In the genomic region with DNA sequence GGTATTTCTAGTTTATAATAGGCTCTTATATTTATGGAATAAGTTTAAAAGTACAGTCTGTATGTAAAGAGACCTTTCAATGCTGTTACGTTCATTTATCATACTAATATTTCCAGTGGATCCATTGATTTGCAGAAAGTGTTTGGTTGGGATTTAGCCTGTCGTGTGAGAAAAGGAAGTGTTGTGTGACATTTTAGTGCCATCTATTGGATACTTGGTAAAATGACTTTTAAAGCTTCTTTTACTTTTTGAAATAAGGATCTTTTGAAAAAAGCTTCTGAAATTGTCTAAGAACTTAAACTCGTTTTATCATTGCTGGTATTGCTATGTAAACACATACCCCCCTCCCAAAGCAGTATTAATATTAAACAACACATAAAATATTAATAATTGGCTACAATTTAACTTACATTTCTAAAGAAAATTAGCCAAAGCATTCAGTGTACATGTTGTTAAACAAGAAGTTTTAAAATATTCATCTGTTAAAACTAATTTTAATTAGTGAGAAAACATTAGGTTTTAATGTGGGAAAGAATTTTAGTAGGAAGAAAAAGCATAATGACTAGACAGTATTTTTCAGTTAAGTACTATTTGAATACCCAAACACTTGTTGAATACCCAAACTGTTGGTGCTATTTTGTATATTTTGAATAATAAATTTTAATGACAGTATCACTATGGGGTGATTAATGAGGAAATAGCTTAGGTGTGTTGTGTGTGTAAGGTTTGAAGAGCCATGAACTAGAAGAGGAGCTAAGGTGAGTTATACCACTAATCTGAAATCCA, we compare ENCODE assay signal across 1 cellular context.
TF ChIP-seq lines count a peak whose summit lies in the region.

No MANE protein-coding gene starts in this region.

TF ChIP-seq in HEK293, 187 proteins besides CTCF, POLR2A, EP300 and RAD21 (continued from another document):
- TF ChIP-seq, protein P1, sequence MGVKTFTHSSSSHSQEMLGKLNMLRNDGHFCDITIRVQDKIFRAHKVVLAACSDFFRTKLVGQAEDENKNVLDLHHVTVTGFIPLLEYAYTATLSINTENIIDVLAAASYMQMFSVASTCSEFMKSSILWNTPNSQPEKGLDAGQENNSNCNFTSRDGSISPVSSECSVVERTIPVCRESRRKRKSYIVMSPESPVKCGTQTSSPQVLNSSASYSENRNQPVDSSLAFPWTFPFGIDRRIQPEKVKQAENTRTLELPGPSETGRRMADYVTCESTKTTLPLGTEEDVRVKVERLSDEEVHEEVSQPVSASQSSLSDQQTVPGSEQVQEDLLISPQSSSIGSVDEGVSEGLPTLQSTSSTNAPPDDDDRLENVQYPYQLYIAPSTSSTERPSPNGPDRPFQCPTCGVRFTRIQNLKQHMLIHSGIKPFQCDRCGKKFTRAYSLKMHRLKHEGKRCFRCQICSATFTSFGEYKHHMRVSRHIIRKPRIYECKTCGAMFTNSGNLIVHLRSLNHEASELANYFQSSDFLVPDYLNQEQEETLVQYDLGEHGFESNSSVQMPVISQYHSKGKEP (tag by site-specific recombination; IDR thresholded peaks at IDR 0.05): 0 out of 2 replicates have a peak, but pooled peaks have one; percentile 12
- TF ChIP-seq SCRT2 (tag by site-specific recombination; IDR thresholded peaks at IDR 0.05) (peak; percentile 91), ZNF302 (tag by site-specific recombination; IDR thresholded peaks at IDR 0.05; ENCODE audit: low read depth) (no peak), ZNF10 (tag by site-specific recombination; IDR thresholded peaks at IDR 0.05) (no peak), ZSCAN23 (tag by site-specific recombination; IDR thresholded peaks at IDR 0.05) (no peak), ZNF529 (tag by site-specific recombination; IDR thresholded peaks at IDR 0.05; ENCODE audit: insufficient replicate concordance) (no peak), ZNF140 (tag by site-specific recombination; IDR thresholded peaks at IDR 0.05) (no peak), ZFP69B (tag by site-specific recombination; IDR thresholded peaks at IDR 0.05) (no peak), ZNF623 (tag by site-specific recombination; IDR thresholded peaks at IDR 0.05) (no peak), PATZ1 (tag by site-specific recombination; IDR thresholded peaks at IDR 0.05) (no peak), ZNF148 (tag by site-specific recombination; IDR thresholded peaks at IDR 0.05; ENCODE audit: borderline replicate concordance) (no peak), ZNF792 (tag by site-specific recombination; IDR thresholded peaks at IDR 0.05) (no peak), ZNF211 (tag by site-specific recombination; IDR thresholded peaks at IDR 0.05; ENCODE audit: low read depth) (no peak), ZNF37A (tag by site-specific recombination; IDR thresholded peaks at IDR 0.05) (no peak), SCRT1 (tag by site-specific recombination; IDR thresholded peaks at IDR 0.05; ENCODE audit: borderline replicate concordance) (0 out of 2 replicates have a peak, but pooled peaks have one; percentile 50), ZNF394 (tag by site-specific recombination; IDR thresholded peaks at IDR 0.05; ENCODE audit: borderline replicate concordance) (no peak), KLF10 (tag by site-specific recombination; IDR thresholded peaks at IDR 0.05) (no peak), GLIS2 (tag by site-specific recombination; IDR thresholded peaks at IDR 0.05) (no peak), ZNF654 (tag by site-specific recombination; IDR thresholded peaks at IDR 0.05; ENCODE audit: low read depth) (peak; percentile 66), ZBTB20 (tag by site-specific recombination; IDR thresholded peaks at IDR 0.05) (no peak), ZNF366 (tag by site-specific recombination; conservative IDR thresholded peaks at IDR 0.05) (no peak), ZNF16 (tag by site-specific recombination; IDR thresholded peaks at IDR 0.05; ENCODE audit: low read depth) (no peak), REPIN1 (tag by site-specific recombination; IDR thresholded peaks at IDR 0.05; ENCODE audit: low read depth) (no peak), GLI4 (tag by site-specific recombination; IDR thresholded peaks at IDR 0.05) (no peak)
- TF ChIP-seq, protein P2, sequence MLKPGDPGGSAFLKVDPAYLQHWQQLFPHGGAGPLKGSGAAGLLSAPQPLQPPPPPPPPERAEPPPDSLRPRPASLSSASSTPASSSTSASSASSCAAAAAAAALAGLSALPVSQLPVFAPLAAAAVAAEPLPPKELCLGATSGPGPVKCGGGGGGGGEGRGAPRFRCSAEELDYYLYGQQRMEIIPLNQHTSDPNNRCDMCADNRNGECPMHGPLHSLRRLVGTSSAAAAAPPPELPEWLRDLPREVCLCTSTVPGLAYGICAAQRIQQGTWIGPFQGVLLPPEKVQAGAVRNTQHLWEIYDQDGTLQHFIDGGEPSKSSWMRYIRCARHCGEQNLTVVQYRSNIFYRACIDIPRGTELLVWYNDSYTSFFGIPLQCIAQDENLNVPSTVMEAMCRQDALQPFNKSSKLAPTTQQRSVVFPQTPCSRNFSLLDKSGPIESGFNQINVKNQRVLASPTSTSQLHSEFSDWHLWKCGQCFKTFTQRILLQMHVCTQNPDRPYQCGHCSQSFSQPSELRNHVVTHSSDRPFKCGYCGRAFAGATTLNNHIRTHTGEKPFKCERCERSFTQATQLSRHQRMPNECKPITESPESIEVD (tag by site-specific recombination; IDR thresholded peaks at IDR 0.05): 0 out of 2 replicates have a peak, but pooled peaks have one; percentile 10
- TF ChIP-seq, protein P3, sequence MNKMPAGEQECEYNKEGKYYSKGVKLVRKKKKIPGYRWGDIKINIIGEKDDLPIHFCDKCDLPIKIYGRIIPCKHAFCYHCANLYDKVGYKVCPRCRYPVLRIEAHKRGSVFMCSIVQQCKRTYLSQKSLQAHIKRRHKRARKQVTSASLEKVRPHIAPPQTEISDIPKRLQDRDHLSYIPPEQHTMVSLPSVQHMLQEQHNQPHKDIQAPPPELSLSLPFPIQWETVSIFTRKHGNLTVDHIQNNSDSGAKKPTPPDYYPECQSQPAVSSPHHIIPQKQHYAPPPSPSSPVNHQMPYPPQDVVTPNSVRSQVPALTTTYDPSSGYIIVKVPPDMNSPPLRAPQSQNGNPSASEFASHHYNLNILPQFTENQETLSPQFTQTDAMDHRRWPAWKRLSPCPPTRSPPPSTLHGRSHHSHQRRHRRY (tag by site-specific recombination; IDR thresholded peaks at IDR 0.05): no peak
- TF ChIP-seq, protein P4, sequence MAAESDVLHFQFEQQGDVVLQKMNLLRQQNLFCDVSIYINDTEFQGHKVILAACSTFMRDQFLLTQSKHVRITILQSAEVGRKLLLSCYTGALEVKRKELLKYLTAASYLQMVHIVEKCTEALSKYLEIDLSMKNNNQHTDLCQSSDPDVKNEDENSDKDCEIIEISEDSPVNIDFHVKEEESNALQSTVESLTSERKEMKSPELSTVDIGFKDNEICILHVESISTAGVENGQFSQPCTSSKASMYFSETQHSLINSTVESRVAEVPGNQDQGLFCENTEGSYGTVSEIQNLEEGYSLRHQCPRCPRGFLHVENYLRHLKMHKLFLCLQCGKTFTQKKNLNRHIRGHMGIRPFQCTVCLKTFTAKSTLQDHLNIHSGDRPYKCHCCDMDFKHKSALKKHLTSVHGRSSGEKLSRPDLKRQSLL (tag by site-specific recombination; IDR thresholded peaks at IDR 0.05): no peak
